In genomic region chr6:45505470-45505869, GRCh38 we compare ENCODE assay signal across 19 cellular contexts.
DNase-seq lines count a peak whose midpoint lies in the region; TF ChIP-seq lines count a peak whose summit lies in the region.
"Had no signal": no experiment of that assay in that cellular context is flagged by ENCODE, and none has a peak within 500 bp of the region (broad histone marks: within the 10 kb centered on the region; RNA-seq: fewer than 3 reads in every experiment).

No MANE protein-coding gene starts in this region.

- DNase-seq in MCF 10A (ENCODE audit: unreplicated experiment) = no peak
- DNase-seq in breast epithelium (ENCODE audit: low spot score in 2 of 2) = no peak
- DNase-seq in chondrocyte (ENCODE audit: low spot score) = no peak
- DNase-seq in neural crest cell (ENCODE audit: low read depth, low spot score) = no peak
- no peak for DNase-seq in COLO668 (lab: John Stamatoyannopoulos, UW; ENCODE audit: unreplicated experiment)
- DNase-seq in dedifferentiated amniotic fluid mesenchymal stem cell (ENCODE audit: extremely low spot score) = no peak
- no peak for DNase-seq in superior temporal gyrus (ENCODE audit: extremely low spot score)
- DNase-seq in NCI-H345 (lab: John Stamatoyannopoulos, UW) = no peak
- DNase-seq: activated naive CD8-positive, alpha-beta T cell treated with anti-CD3 and anti-CD28 coated beads, Interleukin-2, amount 50 U/mL, for 24 hours; DMS 273 treated with DMSO at 0.1 percent for 48 hours; immature natural killer cell; NCI-H1930; NCI-H524 treated with DMSO at 0.1 percent for 48 hours; SIG-M5; stimulated activated CD4-positive, alpha-beta T cell treated with anti-CD3 and anti-CD28 coated beads, Interleukin-12 subunit alpha, Interleukin-12 subunit beta, amount 100 ng/mL, for 4 hours had no signal

- no peaks in the 10 kb centered on the region for H3K9me3 ChIP-seq in breast epithelium
- H3K9me3 ChIP-seq: BLaER1 treated with 17β-estradiol and CSF1 and Interleukin-3, amounts not matched to agents 10 nM and 100 nM; esophagus muscularis mucosa; thoracic aorta had no signal

- H3K36me3 Mint-ChIP-seq in MCF 10A (ENCODE audit: insufficient read depth, unreplicated experiment) (no peaks in the 10 kb centered on the region), chondrocyte (ENCODE audit: low read depth) (peaks cover 4% of the 10 kb centered on the region), neural crest cell (ENCODE audit: low read depth) (no peaks in the 10 kb centered on the region)
- H3K36me3 Mint-ChIP-seq: IgD-negative memory B cell, immature natural killer cell had no signal

- TF ChIP-seq POLR2A in breast epithelium (IDR thresholded peaks at IDR 0.05) = no peak

- H3K27ac Mint-ChIP-seq in MCF 10A (ENCODE audit: low read depth, unreplicated experiment) (peak overlapping the region; percentile 41), chondrocyte (ENCODE audit: unreplicated experiment) (peak overlapping the region; percentile 42), neural crest cell (ENCODE audit: unreplicated experiment) (peak overlapping the region; percentile 30)
- H3K27ac Mint-ChIP-seq: activated naive CD8-positive, alpha-beta T cell treated with anti-CD3 and anti-CD28 coated beads, Interleukin-2, amount 50 U/mL, for 24 hours had no signal

- H3K9me3 Mint-ChIP-seq in MCF 10A (ENCODE audit: unreplicated experiment) (no peaks in the 10 kb centered on the region), chondrocyte (ENCODE audit: low read depth) (peaks cover under 1% of the 10 kb centered on the region), neural crest cell (peaks cover 3% of the 10 kb centered on the region)
- H3K9me3 Mint-ChIP-seq: activated naive CD8-positive, alpha-beta T cell treated with anti-CD3 and anti-CD28 coated beads, Interleukin-2, amount 50 U/mL, for 24 hours; IgD-negative memory B cell had no signal

- TF ChIP-seq CTCF in MCF 10A (IDR thresholded peaks at IDR 0.05; ENCODE audit: unreplicated experiment) (no peak), breast epithelium (IDR thresholded peaks at IDR 0.05) (no peak), chondrocyte (IDR thresholded peaks at IDR 0.05) (no peak), neural crest cell (conservative IDR thresholded peaks at IDR 0.05) (no peak)

- no peaks in the 10 kb centered on the region for H3K27me3 ChIP-seq in breast epithelium
- H3K27me3 ChIP-seq: BLaER1 treated with 17β-estradiol and CSF1 and Interleukin-3, amounts not matched to agents 10 nM and 100 nM; esophagus muscularis mucosa had no signal

- POLR2A ChIA-PET in MCF 10A (lab: Yijun Ruan, JAX) = interaction anchor here (0.7 to 1.4 kb wide), 2 partner anchors 66 to 71 kb away, joined by 3 to 4 read pairs; no protein-coding TSS in a partner anchor

- H3K4me1 Mint-ChIP-seq in MCF 10A (ENCODE audit: insufficient read depth, unreplicated experiment) (peaks cover 32% of the 10 kb centered on the region), chondrocyte (ENCODE audit: low read depth) (peaks cover 32% of the 10 kb centered on the region), neural crest cell (peaks cover 18% of the 10 kb centered on the region)
- H3K4me1 Mint-ChIP-seq: IgD-negative memory B cell had no signal

- no TSS peak for BruUV-seq in MCF 10A (replicated peaks; lab: Mats Ljungman, UMichigan)

- no peaks in the 10 kb centered on the region for H3K36me3 ChIP-seq in breast epithelium
- H3K36me3 ChIP-seq: BLaER1 treated with 17β-estradiol and CSF1 and Interleukin-3, amounts not matched to agents 10 nM and 100 nM; esophagus muscularis mucosa; thoracic aorta had no signal

- H3K27me3 Mint-ChIP-seq in MCF 10A (ENCODE audit: insufficient read depth, unreplicated experiment) = no peaks in the 10 kb centered on the region
- H3K27me3 Mint-ChIP-seq in chondrocyte (ENCODE audit: low read depth) = no peaks in the 10 kb centered on the region
- no peaks in the 10 kb centered on the region for H3K27me3 Mint-ChIP-seq in neural crest cell (ENCODE audit: low read depth)
- H3K27me3 Mint-ChIP-seq: activated naive CD8-positive, alpha-beta T cell treated with anti-CD3 and anti-CD28 coated beads, Interleukin-2, amount 50 U/mL, for 24 hours had no signal

- peak overlapping the region in 1 of 2 donors; percentile 43 for H3K27ac ChIP-seq in breast epithelium
- H3K27ac ChIP-seq: BLaER1 treated with 17β-estradiol and CSF1 and Interleukin-3, amounts not matched to agents 10 nM and 100 nM; esophagus muscularis mucosa; thoracic aorta had no signal

- CTCF ChIA-PET in MCF 10A (lab: Yijun Ruan, JAX) = interaction anchor here (0.6 kb wide), 2 partner anchors 454 to 1236 kb away, joined by 3 to 5 read pairs; no protein-coding TSS in a partner anchor

- no peaks in the 10 kb centered on the region for H3K4me1 ChIP-seq in breast epithelium
- H3K4me1 ChIP-seq: BLaER1 treated with 17β-estradiol and CSF1 and Interleukin-3, amounts not matched to agents 10 nM and 100 nM had no signal

- H3K4me3 ChIP-seq in breast epithelium = no peak overlapping the region
- H3K4me3 ChIP-seq: BLaER1 treated with 17β-estradiol and CSF1 and Interleukin-3, amounts not matched to agents 10 nM and 100 nM; esophagus muscularis mucosa; thoracic aorta had no signal

- intact Hi-C loops in MCF 10A (cut with micrococcal nuclease) = no loop called here
- intact Hi-C loops in breast epithelium (cut with DNase I; ENCODE audit: low total_unique reads) = no loop called here

- no peak overlapping the region for H3K4me3 Mint-ChIP-seq in MCF 10A (ENCODE audit: unreplicated experiment)
- no peak overlapping the region for H3K4me3 Mint-ChIP-seq in chondrocyte (ENCODE audit: unreplicated experiment)
- no peak overlapping the region for H3K4me3 Mint-ChIP-seq in neural crest cell
- H3K4me3 Mint-ChIP-seq: activated naive CD8-positive, alpha-beta T cell treated with anti-CD3 and anti-CD28 coated beads, Interleukin-2, amount 50 U/mL, for 24 hours; IgD-negative memory B cell; immature natural killer cell had no signal
